ENCODE assay signal across 7 cellular contexts in the genomic region with DNA sequence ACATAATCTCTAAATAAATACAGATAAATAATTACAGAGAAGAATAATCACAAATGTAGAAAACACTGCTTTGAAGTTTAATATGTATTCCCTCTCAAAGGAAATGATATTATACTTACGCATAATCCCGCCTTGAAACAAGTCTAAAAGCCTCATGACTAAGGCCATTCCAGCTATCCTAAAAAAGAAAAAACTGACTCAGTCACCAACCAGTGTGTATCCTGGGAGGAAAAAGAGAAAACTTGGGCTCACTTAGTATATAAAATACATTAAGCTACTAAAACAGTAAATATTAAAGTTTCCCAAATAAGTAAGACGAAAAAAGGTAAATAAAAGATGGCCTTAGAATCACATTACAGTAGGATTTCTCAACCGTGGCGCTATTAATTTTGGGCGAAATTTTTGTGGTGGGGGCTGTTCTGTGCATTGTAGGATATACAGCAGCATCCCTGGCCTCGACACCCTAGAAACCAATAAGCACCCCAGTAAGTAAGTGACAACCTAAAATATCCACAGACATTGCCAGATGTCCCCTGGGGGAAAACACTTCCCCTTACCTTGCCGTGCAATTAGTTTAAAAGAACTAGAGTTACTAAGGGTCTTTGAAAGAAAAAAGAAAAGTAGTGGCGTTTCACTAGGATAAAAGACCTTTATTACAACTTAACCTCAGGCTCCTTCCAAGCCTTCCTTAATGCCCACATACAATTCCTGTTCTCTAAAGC. TPM values are rescaled to one million over a fixed set of nuclear protein-coding genes. Genes with fewer than 3 reads are reported as not detected.
DNase-seq lines count a peak whose midpoint lies in the region; ATAC-seq and TF ChIP-seq lines count a peak whose summit lies in the region.

No MANE protein-coding gene starts in this region.

- no peaks in the 10 kb centered on the region for H3K27me3 ChIP-seq in hepatocyte

- no peaks in the 10 kb centered on the region for H3K9me3 ChIP-seq in hepatocyte (ENCODE audit: low read depth)

- no peaks in the 10 kb centered on the region for H3K27me3 Mint-ChIP-seq in activated CD4-positive, alpha-beta memory T cell treated with anti-CD3 and anti-CD28 coated beads for 36 hours
- H3K27me3 Mint-ChIP-seq in stimulated activated naive CD8-positive, alpha-beta T cell treated with anti-CD3 and anti-CD28 coated beads, Interleukin-15, amount 100 ng/mL, for 72 hours, result no peaks in the 10 kb centered on the region

- H3K79me2 ChIP-seq in hepatocyte, result peaks cover 55% of the 10 kb centered on the region

- no peak for ATAC-seq in stimulated activated naive CD8-positive, alpha-beta T cell treated with anti-CD3 and anti-CD28 coated beads, Interleukin-15, amount 100 ng/mL, for 72 hours
- no peak for ATAC-seq in GM21381 (IDR thresholded peaks at IDR 0.05; ENCODE audit: unreplicated experiment)

- H3K36me3 ChIP-seq in hepatocyte (replicated peaks; ENCODE audit: insufficient read depth, low read depth), result no peaks in the 10 kb centered on the region

- peak overlapping the region; percentile 69 for H3K4me2 ChIP-seq in hepatocyte

- peaks cover 43% of the 10 kb centered on the region for H3K4me1 Mint-ChIP-seq in activated CD4-positive, alpha-beta memory T cell treated with anti-CD3 and anti-CD28 coated beads for 36 hours (ENCODE audit: low read depth)
- peaks cover 73% of the 10 kb centered on the region for H3K4me1 Mint-ChIP-seq in stimulated activated naive CD8-positive, alpha-beta T cell treated with anti-CD3 and anti-CD28 coated beads, Interleukin-15, amount 100 ng/mL, for 72 hours

- peaks cover 10% of the 10 kb centered on the region for H4K20me1 ChIP-seq in hepatocyte (ENCODE audit: insufficient read depth, poor library complexity, severe bottlenecking)

- DNase-seq in HFF-Myc (ENCODE audit: extremely low read depth, low read depth) (no peak), hepatocyte (ENCODE audit: low spot score) (no peak), Ammon's horn (ENCODE audit: low spot score) (no peak), cerebellum (ENCODE audit: low spot score) (no peak)
- no peak for DNase-seq in activated CD4-positive, alpha-beta memory T cell treated with anti-CD3 and anti-CD28 coated beads for 36 hours
- no peak for DNase-seq in stimulated activated naive CD8-positive, alpha-beta T cell treated with anti-CD3 and anti-CD28 coated beads, Interleukin-15, amount 100 ng/mL, for 72 hours

- intact Hi-C loops in activated CD4-positive, alpha-beta memory T cell treated with anti-CD3 and anti-CD28 coated beads for 36 hours (cut with micrococcal nuclease), result loop anchor here (2.0 to 10.0 kb wide), 3 partner anchors 181 to 991 kb away; partner anchors contain the start of genes CTNNA1, DNAJC18 and UBE2D2

- H3K4me3 Mint-ChIP-seq in activated CD4-positive, alpha-beta memory T cell treated with anti-CD3 and anti-CD28 coated beads for 36 hours, result peak overlapping the region; percentile 99
- peak overlapping the region; percentile 91 to 99 for H3K4me3 Mint-ChIP-seq in stimulated activated naive CD8-positive, alpha-beta T cell treated with anti-CD3 and anti-CD28 coated beads, Interleukin-15, amount 100 ng/mL, for 72 hours

- no peak overlapping the region for H2AFZ ChIP-seq in hepatocyte

- H3K36me3 Mint-ChIP-seq in activated CD4-positive, alpha-beta memory T cell treated with anti-CD3 and anti-CD28 coated beads for 36 hours, result peaks cover 44% of the 10 kb centered on the region

- H3K4me1 ChIP-seq in hepatocyte (ENCODE audit: insufficient read depth), result peaks cover 10% of the 10 kb centered on the region

- CTCF ChIA-PET in activated CD4-positive, alpha-beta memory T cell treated with anti-CD3 and anti-CD28 coated beads for 36 hours (lab: Charles Lee), result interaction anchor here (0.6 to 2.1 kb wide), 2 partner anchors 8 to 71 kb away, joined by 4 to 11 read pairs; no protein-coding TSS in a partner anchor

- H3K27ac ChIP-seq in hepatocyte, result peak overlapping the region; percentile 97

- WGBS in hepatocyte (ENCODE audit: low lambda C conversion rate, missing lambda C conversion rate), result 39% methylated on average over 9 of the region's 9 CpGs

- H3K9me2 ChIP-seq in hepatocyte (replicated peaks; ENCODE audit: insufficient read depth), result no peaks in the 10 kb centered on the region

- TF ChIP-seq CTCF in HFF-Myc (IDR thresholded peaks at IDR 0.05; ENCODE audit: low read depth, low read length, missing control alignments) (no peak), hepatocyte (IDR thresholded peaks at IDR 0.05; ENCODE audit: poor library complexity) (no peak)

- no peaks in the 10 kb centered on the region for H3K9me3 Mint-ChIP-seq in activated CD4-positive, alpha-beta memory T cell treated with anti-CD3 and anti-CD28 coated beads for 36 hours
- H3K9me3 Mint-ChIP-seq in stimulated activated naive CD8-positive, alpha-beta T cell treated with anti-CD3 and anti-CD28 coated beads, Interleukin-15, amount 100 ng/mL, for 72 hours, result peaks cover 4 to 7% of the 10 kb centered on the region in 2 donors

- POLR2A ChIA-PET in activated CD4-positive, alpha-beta memory T cell treated with anti-CD3 and anti-CD28 coated beads for 36 hours (lab: Charles Lee), result interaction anchor here (0.8 to 3.7 kb wide), 3 partner anchors 8 to 30 kb away, joined by 4 to 41 read pairs (median 7); partner anchors contain the start of gene ETF1

- H3K27ac Mint-ChIP-seq in activated CD4-positive, alpha-beta memory T cell treated with anti-CD3 and anti-CD28 coated beads for 36 hours, result peak overlapping the region; percentile 98
- H3K27ac Mint-ChIP-seq in stimulated activated naive CD8-positive, alpha-beta T cell treated with anti-CD3 and anti-CD28 coated beads, Interleukin-15, amount 100 ng/mL, for 72 hours, result peak overlapping the region; percentile 100

- peak overlapping the region; percentile 85 for H3K4me3 ChIP-seq in HFF-Myc (replicated peaks; ENCODE audit: low read depth, low read length)
- H3K4me3 ChIP-seq in hepatocyte, result peak overlapping the region; percentile 70

RNA-seq across cellular contexts. Expression of gene HSPA9, which starts 1.1 kb away (rescaled TPM):
- total RNA-seq in activated CD4-positive, alpha-beta memory T cell treated with anti-CD3 and anti-CD28 coated beads for 36 hours, result 100 to 1,000 TPM; 358 to 368 TPM
- total RNA-seq in hepatocyte (383 and 429 TPM in 2 replicates), cerebellum (138 TPM)
- 211 and 212 TPM in 2 replicates for polyA plus RNA-seq in hepatocyte

RNA-seq across cellular contexts. Expression of gene ETF1, which starts 31.1 kb away (rescaled TPM):
- 100 to 1,000 TPM; 131 to 132 TPM for total RNA-seq in activated CD4-positive, alpha-beta memory T cell treated with anti-CD3 and anti-CD28 coated beads for 36 hours
- total RNA-seq in hepatocyte (90.5 and 93.3 TPM in 2 replicates), cerebellum (37.7 TPM)
- polyA plus RNA-seq in hepatocyte, result 35.3 and 42.6 TPM in 2 replicates
